8 cellular contexts compared by ENCODE assay signal in the genomic region with DNA sequence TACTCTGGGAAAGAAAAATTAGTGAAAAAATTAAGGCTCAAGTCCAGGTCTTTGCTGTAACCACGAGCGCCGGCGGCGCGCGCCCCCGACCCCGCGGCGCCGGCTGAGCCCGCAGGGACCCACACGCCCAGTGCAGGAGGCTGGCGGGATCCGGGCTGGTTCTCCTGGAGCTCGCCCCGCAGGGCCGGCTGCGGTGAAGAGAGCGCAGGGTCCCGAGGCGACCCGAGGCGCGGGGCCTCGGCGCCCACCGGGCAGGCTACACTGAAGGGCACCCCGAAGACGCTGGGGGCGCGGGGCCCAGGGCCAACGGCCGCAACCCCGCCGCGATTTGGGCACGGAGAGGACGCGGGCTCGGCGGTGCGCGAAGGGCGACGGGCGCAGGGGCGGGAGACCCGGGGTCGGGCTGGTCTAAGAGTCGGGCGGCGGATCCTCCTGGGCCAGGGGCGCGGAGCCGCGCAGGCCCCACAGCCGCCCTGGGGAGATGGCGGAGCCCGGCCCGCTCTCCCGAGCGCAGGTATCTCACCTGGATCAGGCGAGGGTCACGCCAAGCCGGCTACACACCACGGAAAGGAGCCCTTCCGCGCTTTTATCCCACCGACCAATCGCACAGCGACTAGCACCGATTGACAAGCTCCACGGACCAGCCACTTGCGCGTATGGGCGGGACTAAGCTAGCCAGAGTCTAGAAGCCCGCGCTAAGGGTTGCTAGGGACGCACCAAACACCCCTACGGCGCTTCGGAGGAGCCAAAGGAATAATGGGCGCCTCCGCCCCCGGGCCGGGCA. TPM values are rescaled to one million over a fixed set of nuclear protein-coding genes. Genes with fewer than 3 reads are reported as not detected.
DNase-seq lines count a peak whose midpoint lies in the region; TF ChIP-seq lines count a peak whose summit lies in the region.

Gene PASK, minus strand, starts transcription at position 582 of the 784 bp plus-strand sequence. CDS start 6,440 bp downstream, outside the sequence.

- peaks cover 3% of the 10 kb centered on the region for H3K27me3 Mint-ChIP-seq in H9 (ENCODE audit: low read depth)
- peaks cover 12% of the 10 kb centered on the region for H3K27me3 Mint-ChIP-seq in nephron progenitor cell (ENCODE audit: low read depth, poor library complexity)
- no peaks in the 10 kb centered on the region for H3K27me3 Mint-ChIP-seq in stimulated activated naive CD8-positive, alpha-beta T cell treated with anti-CD3 and anti-CD28 coated beads, Interleukin-15, Interleukin-2, amounts not matched to agents 100 ng/mL and 50 ng/mL, for 24 hours

- H2BK12ac ChIP-seq in H9 (ENCODE audit: insufficient read length, low read depth, low read length) = no peak within 1 kb of the TSS

- no peak within 1 kb of the TSS for H4K5ac ChIP-seq in H9 (ENCODE audit: insufficient read length, low read depth, low read length)

- peaks cover 10% of the 10 kb centered on the region for H3K23me2 ChIP-seq in H9 (ENCODE audit: insufficient read length, low read depth, low read length, poor library complexity, severe bottlenecking)

- DNase-seq in H9 (peak; percentile 98), MG63 (peak; percentile 94), SHP77 (lab: John Stamatoyannopoulos, UW) (peak; percentile 97 to 98), fibroblast of the conjunctiva (ENCODE audit: low read depth) (peak; percentile 90), nephron progenitor cell (peak; percentile 89)
- peak; percentile 86 for DNase-seq in activated T-helper 9 cell treated with anti-CD3 and anti-CD28 coated beads, Interleukin-2, amount 50 U/mL, for 16 hours (ENCODE audit: low read depth)

- H3K4me1 ChIP-seq in ES-I3 (ENCODE audit: insufficient read depth, low read length) (peaks cover 6% of the 10 kb centered on the region; the same call in 1 of the 2 replicates), H9 (ENCODE audit: insufficient read depth, low read length) (peaks cover 12% of the 10 kb centered on the region; the same call in 1 of the 2 replicates)

- no peaks in the 10 kb centered on the region for H3K79me2 ChIP-seq in H9 (ENCODE audit: insufficient read depth, low read length)

- no peaks in the 10 kb centered on the region for H3K27me3 ChIP-seq in H9 (ENCODE audit: insufficient read depth, low read length)
- no peaks in the 10 kb centered on the region for H3K27me3 ChIP-seq in MG63

- no CpG with 5 or more reads among the region's 88 CpGs for WGBS in H9 (ENCODE audit: extremely low coverage, insufficient read length, low lambda C conversion rate)

- peak within 1 kb of the TSS; percentile 71 for H3K4me3 ChIP-seq in MG63

- H2BK120ac ChIP-seq in H9 (ENCODE audit: low read depth, low read length, poor library complexity, severe bottlenecking) = no peak within 1 kb of the TSS

- no peak within 1 kb of the TSS for H3K56ac ChIP-seq in H9 (ENCODE audit: insufficient read length, low read depth, low read length)

- H3K9ac ChIP-seq in ES-I3 (ENCODE audit: low read depth, low read length) (peak within 1 kb of the TSS; percentile 89), H9 (ENCODE audit: extremely low read depth, insufficient read length, low read length) (peak within 1 kb of the TSS; percentile 63)

- H3K27ac Mint-ChIP-seq in H9 = peak within 1 kb of the TSS; percentile 48 to 95 (median 93); a peak in 6 of 7 replicates
- H3K27ac Mint-ChIP-seq in nephron progenitor cell = peak within 1 kb of the TSS; percentile 96
- H3K27ac Mint-ChIP-seq in stimulated activated naive CD8-positive, alpha-beta T cell treated with anti-CD3 and anti-CD28 coated beads, Interleukin-15, Interleukin-2, amounts not matched to agents 100 ng/mL and 50 ng/mL, for 24 hours = peak within 1 kb of the TSS; percentile 94

- H3K4me2 ChIP-seq in H9 (ENCODE audit: insufficient read depth, insufficient read length, low read length) = peak within 1 kb of the TSS; percentile 38

- no peak within 1 kb of the TSS for H4K91ac ChIP-seq in H9 (ENCODE audit: insufficient read length, low read depth, low read length)

- H3K23ac ChIP-seq in H9 (ENCODE audit: insufficient read length, low read depth, low read length) = no peak within 1 kb of the TSS

- no peak within 1 kb of the TSS for H2AFZ ChIP-seq in H9 (ENCODE audit: low read length)

- H3K14ac ChIP-seq in H9 (ENCODE audit: insufficient read depth, low read length) = no peak within 1 kb of the TSS; the same call in 1 of the 2 replicates

- H4K8ac ChIP-seq in H9 (replicated peaks; ENCODE audit: insufficient read length, low read depth, low read length) = no peak within 1 kb of the TSS

- no peak within 1 kb of the TSS for H2BK20ac ChIP-seq in H9 (ENCODE audit: low read depth, low read length, poor library complexity, severe bottlenecking)

- H3K36me3 ChIP-seq in ES-I3 (ENCODE audit: insufficient read depth, low read length) (no peaks in the 10 kb centered on the region), MG63 (peaks cover 4% of the 10 kb centered on the region)

- peaks cover 28 to 30% of the 10 kb centered on the region in 2 experiments for H3K4me1 Mint-ChIP-seq in H9
- peaks cover 34% of the 10 kb centered on the region for H3K4me1 Mint-ChIP-seq in nephron progenitor cell
- H3K4me1 Mint-ChIP-seq in stimulated activated naive CD8-positive, alpha-beta T cell treated with anti-CD3 and anti-CD28 coated beads, Interleukin-15, Interleukin-2, amounts not matched to agents 100 ng/mL and 50 ng/mL, for 24 hours (ENCODE audit: low read depth) = peaks cover 58% of the 10 kb centered on the region

- H3K4me3 Mint-ChIP-seq in H9 (peak within 1 kb of the TSS; percentile 87 to 95), nephron progenitor cell (peak within 1 kb of the TSS; percentile 93)
- H3K4me3 Mint-ChIP-seq in stimulated activated naive CD8-positive, alpha-beta T cell treated with anti-CD3 and anti-CD28 coated beads, Interleukin-15, Interleukin-2, amounts not matched to agents 100 ng/mL and 50 ng/mL, for 24 hours = peak within 1 kb of the TSS; percentile 95

- H3T11ph ChIP-seq in H9 (ENCODE audit: low read length) = no peak within 1 kb of the TSS

- H4K20me1 ChIP-seq in H9 (ENCODE audit: control insufficient read depth, insufficient read depth, insufficient read length) = no peaks in the 10 kb centered on the region

- H3K9me3 Mint-ChIP-seq in H9 (no peaks in the 10 kb centered on the region; a peak in 1 of 5 replicates), nephron progenitor cell (no peaks in the 10 kb centered on the region)
- no peaks in the 10 kb centered on the region for H3K9me3 Mint-ChIP-seq in stimulated activated naive CD8-positive, alpha-beta T cell treated with anti-CD3 and anti-CD28 coated beads, Interleukin-15, Interleukin-2, amounts not matched to agents 100 ng/mL and 50 ng/mL, for 24 hours

- no peak within 1 kb of the TSS for H2BK15ac ChIP-seq in H9 (ENCODE audit: low read depth, low read length)

- TF ChIP-seq CTCF in H9 (conservative IDR thresholded peaks at IDR 0.05) (no peak), nephron progenitor cell (IDR thresholded peaks at IDR 0.05) (no peak)

- H2BK5ac ChIP-seq in H9 (ENCODE audit: insufficient read length, low read length) = no peak within 1 kb of the TSS

- peaks cover 0 to 10% (median 9%) of the 10 kb centered on the region in 3 experiments; a peak in 5 of 7 replicates for H3K36me3 Mint-ChIP-seq in H9 (ENCODE audit: insufficient read depth in 1 of 3, low read depth in 3 of 3)
- H3K36me3 Mint-ChIP-seq in nephron progenitor cell (ENCODE audit: low read depth) = peaks cover 5% of the 10 kb centered on the region
- peaks cover 19% of the 10 kb centered on the region for H3K36me3 Mint-ChIP-seq in stimulated activated naive CD8-positive, alpha-beta T cell treated with anti-CD3 and anti-CD28 coated beads, Interleukin-15, Interleukin-2, amounts not matched to agents 100 ng/mL and 50 ng/mL, for 24 hours (ENCODE audit: low read depth)

- H2AK5ac ChIP-seq in H9 (ENCODE audit: insufficient read length, low read length) = no peak within 1 kb of the TSS

- no peak within 1 kb of the TSS for H3K18ac ChIP-seq in H9 (ENCODE audit: insufficient read length, low read depth, low read length)

- H3K27ac ChIP-seq in H9 (ENCODE audit: insufficient read length, low read depth, low read length) = no peak within 1 kb of the TSS

- H3K9me3 ChIP-seq in ES-I3 (ENCODE audit: control insufficient read depth, insufficient read depth, low read length) = no peaks in the 10 kb centered on the region
- no peaks in the 10 kb centered on the region for H3K9me3 ChIP-seq in H9 (ENCODE audit: control insufficient read depth, low read depth, low read length)
- no peaks in the 10 kb centered on the region for H3K9me3 ChIP-seq in MG63

- no peak within 1 kb of the TSS for H3K4ac ChIP-seq in H9 (ENCODE audit: low read depth, low read length)

- no peaks in the 10 kb centered on the region for H3K79me1 ChIP-seq in H9 (ENCODE audit: insufficient read depth, low read depth, low read length, poor library complexity, severe bottlenecking)

RNA-seq across cellular contexts. Expression of gene PASK, which starts in this region (rescaled TPM):
- total RNA-seq in H9 (2021) = 66.1 and 68.0 TPM in 2 replicates
- 3.7 and 21.6 TPM in 2 replicates for total RNA-seq in MG63 (2014; rRNA removed; shearing (Covaris generic); ENCODE audit: low replicate concordance)
